Comparison of ENCODE assay signal across 9 cellular contexts in genomic region chr1:51569284-51570062, GRCh38. TPM values are rescaled to one million over a fixed set of nuclear protein-coding genes. Genes with fewer than 3 reads are reported as not detected.
DNase-seq lines count a peak whose midpoint lies in the region; ATAC-seq, FAIRE-seq and TF ChIP-seq lines count a peak whose summit lies in the region.
"Had no signal": no experiment of that assay in that cellular context is flagged by ENCODE, and none has a peak within 500 bp of the region (broad histone marks: within the 10 kb centered on the region; RNA-seq: fewer than 3 reads in every experiment).

No MANE protein-coding gene starts in this region.

- no peak for FAIRE-seq in bronchial epithelial cell (lab: Jason Lieb, UNC)

- TF ChIP-seq CTCF in bronchial epithelial cell (IDR thresholded peaks at IDR 0.05; ENCODE audit: insufficient read depth, low read length, severe bottlenecking) = no peak

- H3K36me3 ChIP-seq in bronchial epithelial cell (ENCODE audit: control insufficient read depth, insufficient read depth, low read length) (no peaks in the 10 kb centered on the region), mesendoderm (ENCODE audit: control insufficient read depth, insufficient read depth, low read length) (no peaks in the 10 kb centered on the region)
- H3K36me3 ChIP-seq: thoracic aorta had no signal

- no peak overlapping the region for H2BK120ac ChIP-seq in mesendoderm (ENCODE audit: low read depth, low read length)

- peaks cover 2% of the 10 kb centered on the region for H3K4me1 ChIP-seq in mesendoderm (ENCODE audit: control insufficient read depth, low read depth, low read length)

- DNase-seq in DMS79 treated with DMSO at 0.1 percent for 48 hours (lab: John Stamatoyannopoulos, UW) (peak; percentile 44), bronchial epithelial cell (ENCODE audit: low read depth) (peak; percentile 96), mesendoderm (peak; percentile 97), NCI-H128 (lab: John Stamatoyannopoulos, UW; ENCODE audit: unreplicated experiment) (no peak), NCI-H748 (lab: John Stamatoyannopoulos, UW; ENCODE audit: unreplicated experiment) (no peak)

- no peaks in the 10 kb centered on the region for H3K79me1 ChIP-seq in mesendoderm (ENCODE audit: low read length)

- no peaks in the 10 kb centered on the region for H3K79me2 ChIP-seq in mesendoderm (ENCODE audit: control insufficient read depth, insufficient read depth, low read length)

- peak overlapping the region; percentile 63 for H3K56ac ChIP-seq in mesendoderm (ENCODE audit: low read length)

- no peak overlapping the region for H4K8ac ChIP-seq in mesendoderm (ENCODE audit: low read depth, low read length)

- no peak overlapping the region for H3K23ac ChIP-seq in mesendoderm (ENCODE audit: low read length)

- WGBS in mesendoderm (ENCODE audit: extremely low coverage, insufficient coverage, low lambda C conversion rate) = no CpG with 5 or more reads among the region's 4 CpGs

- H3K4me3 ChIP-seq in bronchial epithelial cell (ENCODE audit: low read depth, low read length) (no peak overlapping the region), mesendoderm (ENCODE audit: low read length) (no peak overlapping the region)
- H3K4me3 ChIP-seq: thoracic aorta had no signal

- no peak overlapping the region for H4K5ac ChIP-seq in mesendoderm (ENCODE audit: low read length)

- H2BK5ac ChIP-seq in mesendoderm (ENCODE audit: low read length) = peak overlapping the region; percentile 43

- H2BK15ac ChIP-seq in mesendoderm (replicated peaks; ENCODE audit: low read depth) = no peak overlapping the region

- no peak overlapping the region for H3K4me2 ChIP-seq in mesendoderm (ENCODE audit: low read length)

- peak; percentile 78 for ATAC-seq in GM19397 (IDR thresholded peaks at IDR 0.05; ENCODE audit: unreplicated experiment)
- ATAC-seq in HG03378 (IDR thresholded peaks at IDR 0.05; ENCODE audit: unreplicated experiment) = peak; percentile 79
- peak; percentile 44 for ATAC-seq in SK-N-SH treated with all-trans-retinoic acid at 6 μM for 48 hours

- H3K4ac ChIP-seq in mesendoderm (ENCODE audit: low read depth, low read length) = peak overlapping the region; percentile 62

- H2AK5ac ChIP-seq in mesendoderm (ENCODE audit: low read length) = no peak overlapping the region

- H3K9ac ChIP-seq in mesendoderm (ENCODE audit: low read length) = no peak overlapping the region

- no peak overlapping the region for H3K18ac ChIP-seq in mesendoderm (ENCODE audit: low read length)

- peak overlapping the region; percentile 61 for H3K27ac ChIP-seq in mesendoderm (ENCODE audit: low read depth, low read length)
- H3K27ac ChIP-seq: thoracic aorta had no signal

- H3K27me3 ChIP-seq in bronchial epithelial cell (ENCODE audit: control insufficient read depth, insufficient read depth, low read length) (no peaks in the 10 kb centered on the region), mesendoderm (ENCODE audit: insufficient read depth, low read length, poor library complexity) (no peaks in the 10 kb centered on the region)

TF ChIP-seq in SK-N-SH treated with all-trans-retinoic acid at 6 μM for 48 hours, 23 proteins besides CTCF, POLR2A, EP300 and RAD21 (continues in another document):
- TF ChIP-seq ESRRG (CRISPR knock-in tag; IDR thresholded peaks at IDR 0.05) = no peak
- no peak for TF ChIP-seq ISL1 (CRISPR knock-in tag; IDR thresholded peaks at IDR 0.05)
- TF ChIP-seq RARB (CRISPR knock-in tag; IDR thresholded peaks at IDR 0.05) = no peak
- TF ChIP-seq ARNTL (CRISPR knock-in tag; IDR thresholded peaks at IDR 0.05; ENCODE audit: borderline replicate concordance, low read depth) = no peak
- TF ChIP-seq, protein P1, sequence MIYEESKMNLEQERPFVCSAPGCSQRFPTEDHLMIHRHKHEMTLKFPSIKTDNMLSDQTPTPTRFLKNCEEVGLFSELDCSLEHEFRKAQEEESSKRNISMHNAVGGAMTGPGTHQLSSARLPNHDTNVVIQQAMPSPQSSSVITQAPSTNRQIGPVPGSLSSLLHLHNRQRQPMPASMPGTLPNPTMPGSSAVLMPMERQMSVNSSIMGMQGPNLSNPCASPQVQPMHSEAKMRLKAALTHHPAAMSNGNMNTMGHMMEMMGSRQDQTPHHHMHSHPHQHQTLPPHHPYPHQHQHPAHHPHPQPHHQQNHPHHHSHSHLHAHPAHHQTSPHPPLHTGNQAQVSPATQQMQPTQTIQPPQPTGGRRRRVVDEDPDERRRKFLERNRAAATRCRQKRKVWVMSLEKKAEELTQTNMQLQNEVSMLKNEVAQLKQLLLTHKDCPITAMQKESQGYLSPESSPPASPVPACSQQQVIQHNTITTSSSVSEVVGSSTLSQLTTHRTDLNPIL (CRISPR knock-in tag; IDR thresholded peaks at IDR 0.05; ENCODE audit: low read depth) = no peak
- no peak for TF ChIP-seq POU6F1 (CRISPR knock-in tag; IDR thresholded peaks at IDR 0.05; ENCODE audit: borderline replicate concordance, low read depth)
- no peak for TF ChIP-seq TSHZ2 (CRISPR knock-in tag; IDR thresholded peaks at IDR 0.05)
- no peak for TF ChIP-seq PPARA (CRISPR knock-in tag; IDR thresholded peaks at IDR 0.05; ENCODE audit: borderline replicate concordance)
- TF ChIP-seq, protein P2, sequence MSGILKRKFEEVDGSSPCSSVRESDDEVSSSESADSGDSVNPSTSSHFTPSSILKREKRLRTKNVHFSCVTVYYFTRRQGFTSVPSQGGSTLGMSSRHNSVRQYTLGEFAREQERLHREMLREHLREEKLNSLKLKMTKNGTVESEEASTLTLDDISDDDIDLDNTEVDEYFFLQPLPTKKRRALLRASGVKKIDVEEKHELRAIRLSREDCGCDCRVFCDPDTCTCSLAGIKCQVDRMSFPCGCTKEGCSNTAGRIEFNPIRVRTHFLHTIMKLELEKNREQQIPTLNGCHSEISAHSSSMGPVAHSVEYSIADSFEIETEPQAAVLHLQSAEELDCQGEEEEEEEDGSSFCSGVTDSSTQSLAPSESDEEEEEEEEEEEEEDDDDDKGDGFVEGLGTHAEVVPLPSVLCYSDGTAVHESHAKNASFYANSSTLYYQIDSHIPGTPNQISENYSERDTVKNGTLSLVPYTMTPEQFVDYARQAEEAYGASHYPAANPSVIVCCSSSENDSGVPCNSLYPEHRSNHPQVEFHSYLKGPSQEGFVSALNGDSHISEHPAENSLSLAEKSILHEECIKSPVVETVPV (CRISPR knock-in tag; IDR thresholded peaks at IDR 0.05) = no peak
- TF ChIP-seq OSR1 (CRISPR knock-in tag; IDR thresholded peaks at IDR 0.05) = no peak
- TF ChIP-seq ZNF565 (CRISPR knock-in tag; conservative IDR thresholded peaks at IDR 0.05; ENCODE audit: low read depth) = no peak
- TF ChIP-seq PATZ1 (CRISPR knock-in tag; IDR thresholded peaks at IDR 0.05; ENCODE audit: borderline replicate concordance) = no peak

RNA-seq across cellular contexts. Expression of gene OSBPL9, which starts 47.4 kb away (rescaled TPM):
- 66.4 and 69.8 TPM in 2 replicates for total RNA-seq in bronchial epithelial cell
- 45.4 TPM for polyA plus RNA-seq in mesendoderm (2013, experiment 1 of 2)
- 46.3 TPM for polyA plus RNA-seq in mesendoderm (2013, experiment 2 of 2)

RNA-seq across cellular contexts. Expression of gene EPS15, which starts 50.4 kb away (rescaled TPM):
- total RNA-seq in bronchial epithelial cell = 34.8 and 37.8 TPM in 2 replicates
- 28.0 TPM for polyA plus RNA-seq in mesendoderm (2013, experiment 1 of 2)
- polyA plus RNA-seq in mesendoderm (2013, experiment 2 of 2) = 29.8 TPM

Comparison
In these comparisons a context has a peak if more than half of its experiments do, and no peak if none do; other contexts are left out.
1. DNase-seq: peak in DMS79 treated with DMSO at 0.1 percent for 48 hours (single experiment), bronchial epithelial cell (single experiment) and mesendoderm (single experiment); none in NCI-H128 (single experiment) and NCI-H748 (single experiment).
2. Peak in every context shown above with its lines, with median percentiles within 50 percentile points of each other: ATAC-seq.